Comparison of ENCODE assay signal across 8 cellular contexts in the genomic region with DNA sequence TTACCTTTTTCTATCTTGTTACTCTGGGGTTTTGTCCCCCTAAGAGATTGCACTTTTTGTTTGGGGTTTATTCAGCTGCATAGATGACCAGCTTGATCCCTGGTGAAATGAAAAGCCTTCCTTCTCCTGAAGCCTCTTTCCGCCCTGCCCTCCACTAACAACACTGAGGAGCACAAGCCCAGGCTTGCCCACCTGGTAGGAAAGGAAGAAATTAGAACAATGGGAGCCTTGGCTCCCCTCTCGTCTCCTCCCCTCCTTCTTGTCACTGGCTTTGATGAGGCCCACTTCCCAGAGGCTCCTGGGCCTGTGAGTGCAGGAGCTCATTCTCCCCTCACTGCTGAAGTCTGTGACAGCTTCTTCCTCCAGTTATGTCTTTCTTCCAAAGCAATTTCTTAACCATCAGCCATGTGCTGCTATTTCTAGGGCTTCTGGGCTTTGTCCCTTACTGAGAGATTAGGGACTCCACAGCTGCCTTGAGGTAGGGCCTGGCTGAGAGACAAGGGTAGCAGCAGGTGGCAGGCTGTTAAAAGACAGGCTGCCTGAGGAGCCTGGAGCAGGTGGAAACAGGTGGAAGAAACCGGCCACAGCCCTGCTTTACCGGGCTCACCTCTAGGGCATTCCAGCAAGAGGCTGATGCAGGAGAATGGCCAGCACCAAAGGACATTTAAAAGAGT. TPM values are rescaled to one million over a fixed set of nuclear protein-coding genes. Genes with fewer than 3 reads are reported as not detected.
DNase-seq lines count a peak whose midpoint lies in the region; ATAC-seq and TF ChIP-seq lines count a peak whose summit lies in the region.

No MANE protein-coding gene starts in this region.

- H3K4me3 Mint-ChIP-seq in CD8-positive, alpha-beta T cell, result no peak overlapping the region

- TF ChIP-seq CTCF in CD8-positive, alpha-beta T cell (IDR thresholded peaks at IDR 0.05), result no peak
- TF ChIP-seq CTCF in adrenal gland (IDR thresholded peaks at IDR 0.05), result no peak

- intact Hi-C loops in CD8-positive, alpha-beta T cell (cut with DNase I, micrococcal nuclease), result no loop called here
- intact Hi-C loops in adrenal gland (cut with DNase I), result no loop called here

- WGBS in adrenal gland, 4 donors, result 78 to 91% (median 89%) methylated on average over 4 of the region's 4 CpGs

- peaks cover 28% of the 10 kb centered on the region for H3K36me3 ChIP-seq in CD8-positive, alpha-beta T cell (ENCODE audit: insufficient read depth, low read length)
- H3K36me3 ChIP-seq in adrenal gland (replicated peaks in 1 of 2), result peaks cover 0 to 29% of the 10 kb centered on the region in 2 donors
- peaks cover 12 to 34% of the 10 kb centered on the region in 2 donors for H3K36me3 ChIP-seq in mucosa of rectum (ENCODE audit: control insufficient read depth in 2 of 2, insufficient read depth in 2 of 2, low read length in 2 of 2)

- peaks cover 24% of the 10 kb centered on the region for H3K4me1 ChIP-seq in CD8-positive, alpha-beta T cell (ENCODE audit: insufficient read depth, low read length)
- H3K4me1 ChIP-seq in adrenal gland (replicated peaks in 1 of 2) (peaks cover 33 to 72% of the 10 kb centered on the region in 2 donors), mucosa of rectum (ENCODE audit: control insufficient read depth in 2 of 2, insufficient read depth in 2 of 2, low read length in 2 of 2) (peaks cover 39 to 51% of the 10 kb centered on the region in 2 donors)

- ATAC-seq in CD8-positive, alpha-beta T cell, result no peak
- no peak for ATAC-seq in HG02763 (IDR thresholded peaks at IDR 0.05; ENCODE audit: unreplicated experiment)

- H3K9me3 Mint-ChIP-seq in CD8-positive, alpha-beta T cell, result no peaks in the 10 kb centered on the region

- peak overlapping the region; percentile 23 for H3K27ac Mint-ChIP-seq in CD8-positive, alpha-beta T cell

- H3K9me3 ChIP-seq in CD8-positive, alpha-beta T cell (ENCODE audit: low read length), result no peaks in the 10 kb centered on the region
- H3K9me3 ChIP-seq in adrenal gland (replicated peaks in 1 of 3), result no peaks in the 10 kb centered on the region
- H3K9me3 ChIP-seq in mucosa of rectum (ENCODE audit: control insufficient read depth in 2 of 2, low read length in 2 of 2), result no peaks in the 10 kb centered on the region

- peaks cover 59% of the 10 kb centered on the region for H3K36me3 Mint-ChIP-seq in CD8-positive, alpha-beta T cell

- H3K4me3 ChIP-seq in CD8-positive, alpha-beta T cell (ENCODE audit: low read depth, low read length), result no peak overlapping the region
- H3K4me3 ChIP-seq in adrenal gland (no peak overlapping the region), mucosa of rectum (ENCODE audit: low read length in 2 of 2) (no peak overlapping the region)

- no peak for TF ChIP-seq POLR2A in adrenal gland (IDR thresholded peaks at IDR 0.05)

- no peak overlapping the region for H3K9ac ChIP-seq in mucosa of rectum (ENCODE audit: low read depth in 1 of 2, low read length in 2 of 2)

- CTCF ChIA-PET in CD8-positive, alpha-beta T cell (lab: Charles Lee), result interaction anchor here (0.8 kb wide), 1 partner anchor 1133 kb away, joined by 4 read pairs; no protein-coding TSS in a partner anchor

- H3K27me3 Mint-ChIP-seq in CD8-positive, alpha-beta T cell (ENCODE audit: low read depth), result no peaks in the 10 kb centered on the region

- H3K27ac ChIP-seq in CD8-positive, alpha-beta T cell (ENCODE audit: low read depth, low read length), result no peak overlapping the region
- H3K27ac ChIP-seq in adrenal gland (peak overlapping the region in 4 of 5 donors; percentile 23 to 83 (median 60)), mucosa of rectum (ENCODE audit: low read depth in 2 of 2, low read length in 2 of 2) (peak overlapping the region; percentile 48 to 66)

- H3K4me1 Mint-ChIP-seq in CD8-positive, alpha-beta T cell (ENCODE audit: low read depth), result peaks cover 35% of the 10 kb centered on the region

- DNase-seq in CD8-positive, alpha-beta T cell, result no peak
- peak; percentile 92 for DNase-seq in NCI-H146 treated with DMSO at 0.1 percent for 48 hours (lab: John Stamatoyannopoulos, UW; ENCODE audit: unreplicated experiment)
- DNase-seq in adrenal gland, result no peak
- no peak for DNase-seq in GM19240 (ENCODE audit: insufficient read length, low spot score)
- DNase-seq in pons (ENCODE audit: low spot score), result no peak
- no peak for DNase-seq in NOMO-1 treated with DMSO at 0.1 percent for 48 hours (lab: John Stamatoyannopoulos, UW; ENCODE audit: unreplicated experiment)

- H3K27me3 ChIP-seq in CD8-positive, alpha-beta T cell (ENCODE audit: insufficient read depth, low read length), result no peaks in the 10 kb centered on the region
- H3K27me3 ChIP-seq in adrenal gland (no peaks in the 10 kb centered on the region), mucosa of rectum (ENCODE audit: control insufficient read depth in 2 of 2, insufficient read depth in 2 of 2, low read length in 2 of 2) (no peaks in the 10 kb centered on the region)

- POLR2A ChIA-PET in CD8-positive, alpha-beta T cell (lab: Charles Lee), result interaction anchor here (0.5 to 1.4 kb wide), 3 partner anchors 12 to 54 kb away, joined by 3 read pairs; partner anchors contain the start of gene SRSF5

RNA-seq across cellular contexts. Expression of gene SRSF5, which starts 53.7 kb away (rescaled TPM):
- 1,000 to 10,000 TPM; 1,544 to 1,597 TPM for total RNA-seq in CD8-positive, alpha-beta T cell
- 100 to 1,000 TPM; 144 to 387 (median 254) TPM for total RNA-seq in adrenal gland
- 100 to 1,000 TPM; 296 to 912 (median 745) TPM for polyA plus RNA-seq in adrenal gland
